Comparison of ENCODE assay signal across 1 cellular context in the genomic region with DNA sequence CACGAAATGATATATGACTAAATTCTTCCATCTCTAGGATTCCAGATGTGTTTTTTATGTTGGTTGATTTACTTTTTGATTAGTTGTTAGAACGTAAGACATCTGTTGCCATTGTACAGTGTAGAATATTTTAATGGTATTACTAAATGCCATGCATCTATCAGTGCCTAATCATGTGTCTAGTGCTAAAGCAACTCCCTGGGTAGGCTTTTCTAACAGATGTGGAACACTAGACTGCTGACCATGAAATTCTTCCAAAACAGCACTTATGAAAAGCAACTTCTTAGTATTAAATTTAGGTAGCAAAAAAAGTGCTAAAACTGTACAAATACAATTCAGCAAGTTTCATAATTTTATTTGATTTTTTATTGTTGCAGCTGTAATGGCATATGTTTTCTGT.
TF ChIP-seq lines count a peak whose summit lies in the region.

No MANE protein-coding gene starts in this region.

TF ChIP-seq in K562, 482 proteins besides CTCF, POLR2A, EP300 and RAD21:
- no peak for TF ChIP-seq XRCC5 (IDR thresholded peaks at IDR 0.05; ENCODE audit: low read depth, low read length)
- 0 out of 2 replicates have a peak, but pooled peaks have one; percentile 7 for TF ChIP-seq ZNF316 (IDR thresholded peaks at IDR 0.05)
- no peak for TF ChIP-seq PTTG1 (tag; IDR thresholded peaks at IDR 0.05; ENCODE audit: low read depth)
- TF ChIP-seq, protein P1, sequence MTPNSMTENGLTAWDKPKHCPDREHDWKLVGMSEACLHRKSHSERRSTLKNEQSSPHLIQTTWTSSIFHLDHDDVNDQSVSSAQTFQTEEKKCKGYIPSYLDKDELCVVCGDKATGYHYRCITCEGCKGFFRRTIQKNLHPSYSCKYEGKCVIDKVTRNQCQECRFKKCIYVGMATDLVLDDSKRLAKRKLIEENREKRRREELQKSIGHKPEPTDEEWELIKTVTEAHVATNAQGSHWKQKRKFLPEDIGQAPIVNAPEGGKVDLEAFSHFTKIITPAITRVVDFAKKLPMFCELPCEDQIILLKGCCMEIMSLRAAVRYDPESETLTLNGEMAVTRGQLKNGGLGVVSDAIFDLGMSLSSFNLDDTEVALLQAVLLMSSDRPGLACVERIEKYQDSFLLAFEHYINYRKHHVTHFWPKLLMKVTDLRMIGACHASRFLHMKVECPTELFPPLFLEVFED (CRISPR knock-in tag; conservative IDR thresholded peaks at IDR 0.05): no peak
